ENCODE assay signal across 8 cellular contexts in the genomic region with DNA sequence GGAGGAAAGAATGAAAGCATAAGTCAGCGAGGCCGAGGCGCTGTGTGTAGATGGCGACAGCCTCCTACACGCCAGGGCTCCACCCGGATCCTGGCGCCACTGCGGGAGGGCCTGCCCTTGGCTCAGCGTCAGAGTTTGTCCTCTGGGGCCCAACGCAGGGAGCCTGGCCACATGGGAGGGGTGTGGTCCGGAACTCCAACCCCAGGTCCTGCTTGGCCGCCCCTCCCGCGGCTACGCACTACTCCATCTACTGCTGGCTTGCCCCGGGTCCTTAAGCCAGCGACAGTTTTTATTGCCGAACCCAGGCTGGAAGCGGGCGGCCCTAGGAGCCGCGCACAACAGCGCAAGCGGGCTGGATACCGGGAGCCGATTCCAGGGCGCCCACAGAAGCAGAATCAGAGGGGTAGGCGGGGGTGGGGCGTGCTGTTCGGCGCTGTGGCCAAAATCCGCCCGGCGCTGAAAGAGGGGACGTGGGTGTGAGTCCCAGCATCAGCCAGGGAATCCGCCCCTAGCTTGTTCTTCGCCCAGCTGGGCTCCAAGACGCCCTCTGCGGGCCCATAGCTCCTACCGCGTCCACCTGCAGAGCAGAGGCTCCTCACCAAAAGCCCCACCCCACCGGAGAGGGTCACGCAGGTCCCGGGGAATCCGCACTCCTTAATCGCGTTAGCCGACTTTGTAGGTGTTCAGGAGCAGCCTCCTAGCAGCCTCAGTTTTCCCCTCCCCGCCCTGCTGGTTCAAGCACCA. TPM values are rescaled to one million over a fixed set of nuclear protein-coding genes. Genes with fewer than 3 reads are reported as not detected.
A peak's percentile ranks its signal among the peaks of the same experiment; 100 is the strongest.
DNase-seq lines count a peak whose midpoint lies in the region; ATAC-seq and TF ChIP-seq lines count a peak whose summit lies in the region.

No MANE protein-coding gene starts in this region.

- H3K79me2 ChIP-seq in H9 (ENCODE audit: insufficient read depth, low read length): no peaks in the 10 kb centered on the region

- peak overlapping the region; percentile 69 for H3K4me2 ChIP-seq in H9 (ENCODE audit: insufficient read depth, insufficient read length, low read length)

- H2BK12ac ChIP-seq in H9 (ENCODE audit: insufficient read length, low read depth, low read length): no peak overlapping the region

- no peaks in the 10 kb centered on the region for H4K20me1 ChIP-seq in H9 (ENCODE audit: control insufficient read depth, insufficient read depth, insufficient read length)

- H3T11ph ChIP-seq in H9 (ENCODE audit: low read length): no peak overlapping the region

- no peak overlapping the region for H3K4ac ChIP-seq in H9 (ENCODE audit: low read depth, low read length)

- H4K91ac ChIP-seq in H9 (ENCODE audit: insufficient read length, low read depth, low read length): no peak overlapping the region

- no peak overlapping the region for H3K18ac ChIP-seq in H9 (ENCODE audit: insufficient read length, low read depth, low read length)

- H3K4me3 Mint-ChIP-seq in CD8-positive, alpha-beta memory T cell: peak overlapping the region; percentile 50 to 94 (median 72)
- H3K4me3 Mint-ChIP-seq in H9: peak overlapping the region; percentile 71 to 87
- H3K4me3 Mint-ChIP-seq in activated T-cell treated with anti-CD3 and anti-CD28 coated beads, Interleukin-2, amount 50 U/mL, for 4 hours: peak overlapping the region; percentile 37
- peak overlapping the region; percentile 78 to 93 (median 91) for H3K4me3 Mint-ChIP-seq in nephron

- H2BK15ac ChIP-seq in H9 (ENCODE audit: low read depth, low read length): no peak overlapping the region

- peaks cover 46% of the 10 kb centered on the region for H3K27me3 ChIP-seq in CD8-positive, alpha-beta memory T cell (ENCODE audit: insufficient read depth, low read length, poor library complexity, severe bottlenecking)
- H3K27me3 ChIP-seq in H9 (ENCODE audit: insufficient read depth, low read length) (peaks cover 45% of the 10 kb centered on the region), aorta (ENCODE audit: control insufficient read depth in 1 of 2, insufficient read depth in 2 of 2, low read length in 1 of 2) (no peaks in the 10 kb centered on the region)

- peaks cover 18 to 47% (median 23%) of the 10 kb centered on the region in 3 donors for H3K4me1 Mint-ChIP-seq in CD8-positive, alpha-beta memory T cell
- H3K4me1 Mint-ChIP-seq in H9 (peaks cover 24 to 32% of the 10 kb centered on the region in 2 experiments), nephron (peaks cover 42% of the 10 kb centered on the region)
- peaks cover 26% of the 10 kb centered on the region for H3K4me1 Mint-ChIP-seq in activated T-cell treated with anti-CD3 and anti-CD28 coated beads, Interleukin-2, amount 50 U/mL, for 4 hours (ENCODE audit: low read depth)

- no peak overlapping the region for H4K5ac ChIP-seq in H9 (ENCODE audit: insufficient read length, low read depth, low read length)

- no peak overlapping the region for H4K8ac ChIP-seq in H9 (replicated peaks; ENCODE audit: insufficient read length, low read depth, low read length)

- TF ChIP-seq CTCF in H9 (conservative IDR thresholded peaks at IDR 0.05): peak; percentile 47; the same call in 2 of the 3 replicates
- TF ChIP-seq CTCF in fibroblast of mammary gland (conservative IDR thresholded peaks at IDR 0.05; ENCODE audit: control insufficient read depth, insufficient read depth, low read depth, low read length): peak; percentile 49
- TF ChIP-seq CTCF in nephron (IDR thresholded peaks at IDR 0.05; ENCODE audit: unreplicated experiment in 3 of 3): peak; percentile 21 to 43 (median 38)

- ATAC-seq in activated T-cell treated with anti-CD3 and anti-CD28 coated beads, Interleukin-2, amount 50 U/mL, for 4 hours: peak; percentile 27 to 36
- ATAC-seq in aorta (ENCODE audit: low FRiP score) (peak; percentile 70), GM21515 (IDR thresholded peaks at IDR 0.05; ENCODE audit: unreplicated experiment) (no peak)

- H3K4me1 ChIP-seq in CD8-positive, alpha-beta memory T cell (ENCODE audit: insufficient read depth, low read length): peaks cover 39% of the 10 kb centered on the region
- no peaks in the 10 kb centered on the region; the same call in 1 of the 2 replicates for H3K4me1 ChIP-seq in H9 (ENCODE audit: insufficient read depth, low read length)
- H3K4me1 ChIP-seq in aorta (ENCODE audit: control insufficient read depth in 1 of 2, insufficient read depth in 2 of 2, low read length in 2 of 2): no peaks in the 10 kb centered on the region

- peak in 4 of 5 donors; percentile 30 to 67 (median 36) for DNase-seq in CD8-positive, alpha-beta memory T cell
- peak; percentile 74 for DNase-seq in H9
- peak; percentile 71 for DNase-seq in NOMO-1 treated with DMSO at 0.1 percent for 48 hours (lab: John Stamatoyannopoulos, UW; ENCODE audit: unreplicated experiment)
- DNase-seq in activated T-cell treated with anti-CD3 and anti-CD28 coated beads, Interleukin-2, amount 50 U/mL, for 4 hours: peak; percentile 42
- DNase-seq in fibroblast of mammary gland (ENCODE audit: low read depth): peak; percentile 76
- peak; percentile 87 to 91 for DNase-seq in aorta

- H3K9me3 Mint-ChIP-seq in CD8-positive, alpha-beta memory T cell: peaks cover 0 to 2% (median 0%) of the 10 kb centered on the region in 5 donors
- H3K9me3 Mint-ChIP-seq in H9 (no peaks in the 10 kb centered on the region; a peak in 1 of 5 replicates), nephron (no peaks in the 10 kb centered on the region)
- no peaks in the 10 kb centered on the region for H3K9me3 Mint-ChIP-seq in activated T-cell treated with anti-CD3 and anti-CD28 coated beads, Interleukin-2, amount 50 U/mL, for 4 hours

- intact Hi-C loops in aorta (cut with DNase I): loop anchor here (2.0 to 5.0 kb wide), 3 partner anchors 26 to 69 kb away; partner anchors contain the start of genes LZTS2 (in 1 of the 2), PDZD7 (in 1 of the 2) and SFXN3 (in 1 of the 2)

- CTCF ChIA-PET in CD8-positive, alpha-beta memory T cell (lab: Charles Lee): interaction anchor here (1.0 to 19.6 kb wide), 7 partner anchors 8 to 76 kb away, joined by 3 to 258 read pairs (median 19); no protein-coding TSS in a partner anchor

- no peaks in the 10 kb centered on the region for H3K36me3 ChIP-seq in CD8-positive, alpha-beta memory T cell (ENCODE audit: insufficient read depth, low read length)
- no peaks in the 10 kb centered on the region for H3K36me3 ChIP-seq in aorta (ENCODE audit: control insufficient read depth in 1 of 2, insufficient read depth in 2 of 2, low read length in 1 of 2)

- H3K27me3 Mint-ChIP-seq in CD8-positive, alpha-beta memory T cell: peaks cover 35 to 40% of the 10 kb centered on the region in 2 donors
- H3K27me3 Mint-ChIP-seq in H9 (ENCODE audit: low read depth) (peaks cover 70% of the 10 kb centered on the region), nephron (ENCODE audit: low read depth) (peaks cover 50% of the 10 kb centered on the region)
- H3K27me3 Mint-ChIP-seq in activated T-cell treated with anti-CD3 and anti-CD28 coated beads, Interleukin-2, amount 50 U/mL, for 4 hours (ENCODE audit: low read depth): peaks cover 42% of the 10 kb centered on the region

- H3K14ac ChIP-seq in H9 (ENCODE audit: insufficient read depth, low read length): no peak overlapping the region

- no peak overlapping the region for H2AK5ac ChIP-seq in H9 (ENCODE audit: insufficient read length, low read length)

- H3K23ac ChIP-seq in H9 (ENCODE audit: insufficient read length, low read depth, low read length): no peak overlapping the region

- no peaks in the 10 kb centered on the region for H3K9me3 ChIP-seq in CD8-positive, alpha-beta memory T cell (ENCODE audit: low read length)
- no peaks in the 10 kb centered on the region for H3K9me3 ChIP-seq in H9 (ENCODE audit: control insufficient read depth, low read depth, low read length)
- no peaks in the 10 kb centered on the region for H3K9me3 ChIP-seq in aorta (ENCODE audit: control insufficient read depth, low read length)

- H2BK120ac ChIP-seq in H9 (ENCODE audit: low read depth, low read length, poor library complexity, severe bottlenecking): no peak overlapping the region

- no peaks in the 10 kb centered on the region for H3K36me3 Mint-ChIP-seq in CD8-positive, alpha-beta memory T cell
- H3K36me3 Mint-ChIP-seq in H9 (ENCODE audit: insufficient read depth in 1 of 3, low read depth in 3 of 3): no peaks in the 10 kb centered on the region; a peak in 1 of 7 replicates
- no peaks in the 10 kb centered on the region for H3K36me3 Mint-ChIP-seq in activated T-cell treated with anti-CD3 and anti-CD28 coated beads, Interleukin-2, amount 50 U/mL, for 4 hours (ENCODE audit: insufficient read depth)
- no peaks in the 10 kb centered on the region for H3K36me3 Mint-ChIP-seq in nephron (ENCODE audit: low read depth)

- H2AFZ ChIP-seq in H9 (ENCODE audit: low read length): no peak overlapping the region

- peak overlapping the region; percentile 32 for H3K4me3 ChIP-seq in CD8-positive, alpha-beta memory T cell (ENCODE audit: low read length)
- H3K4me3 ChIP-seq in fibroblast of mammary gland (ENCODE audit: control insufficient read depth, low read depth, low read length): peak overlapping the region; percentile 56
- H3K4me3 ChIP-seq in aorta (ENCODE audit: low read length in 2 of 2): peak overlapping the region; percentile 38 to 66

- H3K27ac ChIP-seq in CD8-positive, alpha-beta memory T cell (ENCODE audit: low read depth, low read length): peak overlapping the region; percentile 9
- H3K27ac ChIP-seq in H9 (ENCODE audit: insufficient read length, low read depth, low read length): no peak overlapping the region
- H3K27ac ChIP-seq in aorta (ENCODE audit: low read depth in 1 of 2, low read length in 2 of 2): peak overlapping the region in 1 of 2 donors; percentile 76

- peak overlapping the region in 2 of 8 donors; percentile 34 to 38 for H3K27ac Mint-ChIP-seq in CD8-positive, alpha-beta memory T cell
- no peak overlapping the region for H3K27ac Mint-ChIP-seq in H9
- H3K27ac Mint-ChIP-seq in nephron: peak overlapping the region; percentile 3 to 69 (median 34)

- WGBS in H9 (ENCODE audit: extremely low coverage, insufficient read length, low lambda C conversion rate): no CpG with 5 or more reads among the region's 49 CpGs
- WGBS in aorta, 2 donors: 1% methylated on average over 49 of the region's 49 CpGs

- H3K79me1 ChIP-seq in H9 (ENCODE audit: insufficient read depth, low read depth, low read length, poor library complexity, severe bottlenecking): no peaks in the 10 kb centered on the region

- H3K9ac ChIP-seq in H9 (ENCODE audit: extremely low read depth, insufficient read length, low read length): no peak overlapping the region

- peaks cover 31% of the 10 kb centered on the region for H3K23me2 ChIP-seq in H9 (ENCODE audit: insufficient read length, low read depth, low read length, poor library complexity, severe bottlenecking)

- POLR2A ChIA-PET in CD8-positive, alpha-beta memory T cell (lab: Charles Lee): interaction anchor here (0.6 kb wide), 1 partner anchor 12 kb away, joined by 3 read pairs; no protein-coding TSS in a partner anchor

- no peak overlapping the region for H2BK5ac ChIP-seq in H9 (ENCODE audit: insufficient read length, low read length)

- no peak overlapping the region for H2BK20ac ChIP-seq in H9 (ENCODE audit: low read depth, low read length, poor library complexity, severe bottlenecking)

- H3K56ac ChIP-seq in H9 (ENCODE audit: insufficient read length, low read depth, low read length): no peak overlapping the region

RNA-seq across cellular contexts. Expression of gene KAZALD1, which starts 4.5 kb away (rescaled TPM):
- under 1 TPM; 0.18 to 0.20 TPM for total RNA-seq in CD8-positive, alpha-beta memory T cell
- polyA plus RNA-seq in CD8-positive, alpha-beta memory T cell: not detected
- total RNA-seq in H9 (2021): 2.9 and 3.6 TPM in 2 replicates
- under 1 TPM in 1 of 3 donors, not detected in 2; 0.19 TPM for total RNA-seq in activated T-cell treated with anti-CD3 and anti-CD28 coated beads, Interleukin-2, amount 50 U/mL, for 4 hours
- total RNA-seq in aorta: 10 to 100 TPM; 12.4 to 17.6 TPM
- polyA plus RNA-seq in aorta: 10 to 100 TPM; 12.9 to 20.7 TPM

RNA-seq across cellular contexts. Expression of gene SFXN3, which starts 35.3 kb away (rescaled TPM):
- total RNA-seq in CD8-positive, alpha-beta memory T cell: 10 to 100 TPM; 25.2 to 26.5 TPM
- polyA plus RNA-seq in CD8-positive, alpha-beta memory T cell: 17.6 TPM
- total RNA-seq in H9 (2021) (2.8 and 3.4 TPM in 2 replicates), aorta (100 to 1,000 TPM in 1 of 2 donors, 10 to 100 TPM in 1; 91.5 to 113 TPM)
- 1 to 10 TPM; 8.7 to 9.8 (median 9.7) TPM for total RNA-seq in activated T-cell treated with anti-CD3 and anti-CD28 coated beads, Interleukin-2, amount 50 U/mL, for 4 hours
- polyA plus RNA-seq in aorta: 10 to 100 TPM; 42.6 to 97.1 TPM

RNA-seq across cellular contexts. Expression of gene PDZD7, which starts 35.4 kb away (rescaled TPM):
- total RNA-seq in CD8-positive, alpha-beta memory T cell: under 1 TPM; 0.31 to 0.33 TPM
- 0.23 TPM for polyA plus RNA-seq in CD8-positive, alpha-beta memory T cell
- total RNA-seq in H9 (2021): 1.7 and 2.0 TPM in 2 replicates
- under 1 TPM in 2 of 3 donors, not detected in 1; 0.05 to 0.26 TPM for total RNA-seq in activated T-cell treated with anti-CD3 and anti-CD28 coated beads, Interleukin-2, amount 50 U/mL, for 4 hours
- total RNA-seq in aorta: 1 to 10 TPM; 1.1 to 1.6 TPM
- 1 to 10 TPM in 1 of 2 donors, under 1 TPM in 1; 0.97 to 3.9 TPM for polyA plus RNA-seq in aorta

Comparison
In these comparisons a context has a peak if more than half of its experiments do, and no peak if none do; other contexts are left out.
1. DNase-seq: peak in every context shown above with its lines; median percentile 89 in aorta; 76 in fibroblast of mammary gland; 74 in H9; 71 in NOMO-1 treated with DMSO at 0.1 percent for 48 hours; 42 in activated T-cell treated with anti-CD3 and anti-CD28 coated beads, Interleukin-2, amount 50 U/mL, for 4 hours; 36 in CD8-positive, alpha-beta memory T cell.
2. H3K27ac Mint-ChIP-seq: peak in nephron (3 of 3); none in H9 (0 of 3).
3. H3K4me3 Mint-ChIP-seq: peak in every context shown above with its lines; median percentile 91 in nephron; 79 in H9; 72 in CD8-positive, alpha-beta memory T cell; 37 in activated T-cell treated with anti-CD3 and anti-CD28 coated beads, Interleukin-2, amount 50 U/mL, for 4 hours.
4. Peak in every context shown above with its lines, with median percentiles within 50 percentile points of each other: H3K4me3 ChIP-seq and CTCF ChIP-seq.